Comparison of ENCODE assay signal across 8 cellular contexts in genomic region chr14:54435500-54435981, GRCh38. TPM values are rescaled to one million over a fixed set of nuclear protein-coding genes. Genes with fewer than 3 reads are reported as not detected.
A peak's percentile ranks its signal among the peaks of the same experiment; 100 is the strongest.
DNase-seq lines count a peak whose midpoint lies in the region; ATAC-seq, FAIRE-seq and TF ChIP-seq lines count a peak whose summit lies in the region.

No MANE protein-coding gene starts in this region.

- H4K20me1 ChIP-seq in DND-41 (ENCODE audit: insufficient read depth, low read length), result peaks cover 45% of the 10 kb centered on the region; the same call in 1 of the 2 replicates

- FAIRE-seq in RCC 7860 (lab: Jason Lieb, UNC), result no peak

- H3K4me2 ChIP-seq in DND-41 (ENCODE audit: insufficient read depth, low read length), result peak overlapping the region; percentile 12; the same call in 1 of the 2 replicates

- H3K9ac ChIP-seq in DND-41 (ENCODE audit: low read depth, low read length), result no peak overlapping the region

- H3K27ac ChIP-seq in DND-41 (ENCODE audit: low read length), result no peak overlapping the region

- H2AFZ ChIP-seq in DND-41 (ENCODE audit: low read depth, low read length), result no peak overlapping the region

- ATAC-seq in DND-41 (ENCODE audit: insufficient read depth, low read depth) (no peak), GM21717 (IDR thresholded peaks at IDR 0.05; ENCODE audit: unreplicated experiment) (peak; percentile 53), HG02623 (IDR thresholded peaks at IDR 0.05; ENCODE audit: unreplicated experiment) (no peak)

- H3K4me1 ChIP-seq in DND-41 (ENCODE audit: insufficient read depth, low read length), result peaks cover 36% of the 10 kb centered on the region

- no peaks in the 10 kb centered on the region for H3K9me3 ChIP-seq in DND-41 (ENCODE audit: insufficient read depth, low read length, severe bottlenecking)

- DNase-seq in DND-41, result no peak
- DNase-seq in RCC 7860 (ENCODE audit: low spot score), result peak; percentile 6
- DNase-seq in fibroblast of the aortic adventitia (ENCODE audit: low read depth), result peak; percentile 94
- no peak for DNase-seq in HuH-7.5 (ENCODE audit: low spot score)
- no peak for DNase-seq in GM19240 (ENCODE audit: insufficient read length, low spot score)
- no peak for DNase-seq in NCI-H1436 (lab: John Stamatoyannopoulos, UW)

- no peaks in the 10 kb centered on the region for H3K27me3 ChIP-seq in DND-41 (ENCODE audit: insufficient read depth, low read length, poor library complexity)

- no peak overlapping the region for H3K4me3 ChIP-seq in DND-41 (ENCODE audit: low read depth in 1 of 2, low read length in 2 of 2)
- H3K4me3 ChIP-seq in fibroblast of the aortic adventitia (ENCODE audit: low read depth, low read length), result peak overlapping the region; percentile 34

- H3K79me2 ChIP-seq in DND-41 (ENCODE audit: insufficient read depth, low read length), result peaks cover 100% of the 10 kb centered on the region

- no peak for TF ChIP-seq CTCF in DND-41 (IDR thresholded peaks at IDR 0.05; ENCODE audit: borderline replicate concordance, extremely low read depth, low read length, poor library complexity, severe bottlenecking)
- TF ChIP-seq CTCF in fibroblast of the aortic adventitia (IDR thresholded peaks at IDR 0.05; ENCODE audit: insufficient read depth, low read length), result no peak

- peaks cover 45% of the 10 kb centered on the region for H3K36me3 ChIP-seq in DND-41 (ENCODE audit: insufficient read depth, low read length)

RNA-seq across cellular contexts. Expression of gene CNIH1, which starts 5.6 kb away (rescaled TPM):
- total RNA-seq in fibroblast of the aortic adventitia (ENCODE audit: low replicate concordance), result 27.5 and 326 TPM in 2 replicates

RNA-seq across cellular contexts. Expression of gene CDKN3, which starts 38.7 kb away (rescaled TPM):
- total RNA-seq in fibroblast of the aortic adventitia (ENCODE audit: low replicate concordance), result 10.7 and 33.4 TPM in 2 replicates

RNA-seq across cellular contexts. Expression of gene GMFB, which starts 53.2 kb away (rescaled TPM):
- total RNA-seq in fibroblast of the aortic adventitia (ENCODE audit: low replicate concordance), result 73.8 and 129 TPM in 2 replicates

Comparison
In these comparisons a context has a peak if more than half of its experiments do, and no peak if none do; other contexts are left out.
1. DNase-seq: peak in RCC 7860 (single experiment) and fibroblast of the aortic adventitia (single experiment); none in DND-41 (single experiment), HuH-7.5 (single experiment), GM19240 (single experiment) and NCI-H1436 (single experiment).